In genomic region chr20:64063389-64064144, GRCh38 we compare ENCODE assay signal across 8 cellular contexts. TPM values are rescaled to one million over a fixed set of nuclear protein-coding genes. Genes with fewer than 3 reads are reported as not detected.
DNase-seq lines count a peak whose midpoint lies in the region; ATAC-seq and TF ChIP-seq lines count a peak whose summit lies in the region.

No MANE protein-coding gene starts in this region.

- H3K27ac Mint-ChIP-seq in activated B cell treated with CpG ODN at 0.5 μM for 24 hours = peak overlapping the region; percentile 67

- H3K36me3 Mint-ChIP-seq in activated T-cell treated with anti-CD3 and anti-CD28 coated beads, Interleukin-2, amount 50 U/mL, for 4 hours (ENCODE audit: insufficient read depth) = no peaks in the 10 kb centered on the region
- H3K36me3 Mint-ChIP-seq in activated B cell treated with CpG ODN at 0.5 μM for 24 hours (ENCODE audit: low read depth) = peaks cover 2% of the 10 kb centered on the region

- H3K4me3 ChIP-seq in fibroblast of villous mesenchyme (ENCODE audit: low read depth, low read length) (peak overlapping the region; percentile 87), rectal smooth muscle tissue (ENCODE audit: low read length) (peak overlapping the region; percentile 76)

- TF ChIP-seq CTCF in activated B cell treated with CpG ODN at 0.5 μM for 24 hours (IDR thresholded peaks at IDR 0.05) (no peak), fibroblast of villous mesenchyme (IDR thresholded peaks at IDR 0.05; ENCODE audit: insufficient read depth, low read depth, low read length) (no peak)

- POLR2A ChIA-PET in activated B cell treated with CpG ODN at 0.5 μM for 24 hours (lab: Charles Lee) = interaction anchor here (1.0 to 5.6 kb wide), 8 partner anchors 14 to 543 kb away, joined by 3 to 77 read pairs (median 6); partner anchors contain the start of genes GMEB2, LKAAEAR1, OPRL1 and PPDPF

- CTCF ChIA-PET in activated B cell treated with CpG ODN at 0.5 μM for 24 hours (lab: Charles Lee) = interaction anchor here (0.8 to 1.7 kb wide), 3 partner anchors 13 to 25 kb away, joined by 3 to 12 read pairs (median 6); partner anchors contain the start of gene RGS19

- intact Hi-C loops in activated B cell treated with CpG ODN at 0.5 μM for 24 hours (cut with micrococcal nuclease) = loop anchor here (1.0 to 10.0 kb wide), 8 partner anchors 15 to 791 kb away; partner anchors contain the start of genes ARFGAP1, DNAJC5, GMEB2 and PPDPF

- no peaks in the 10 kb centered on the region for H3K27me3 Mint-ChIP-seq in activated T-cell treated with anti-CD3 and anti-CD28 coated beads, Interleukin-2, amount 50 U/mL, for 4 hours (ENCODE audit: low read depth)
- H3K27me3 Mint-ChIP-seq in activated B cell treated with CpG ODN at 0.5 μM for 24 hours = no peaks in the 10 kb centered on the region

- peak; percentile 13 to 22 for ATAC-seq in activated T-cell treated with anti-CD3 and anti-CD28 coated beads, Interleukin-2, amount 50 U/mL, for 4 hours
- no peak for ATAC-seq in activated B cell treated with CpG ODN at 0.5 μM for 24 hours (ENCODE audit: low read depth)
- no peak for ATAC-seq in HG03196 (IDR thresholded peaks at IDR 0.05; ENCODE audit: unreplicated experiment)

- H3K4me1 ChIP-seq in rectal smooth muscle tissue (ENCODE audit: control insufficient read depth, insufficient read depth, low read length) = peaks cover 12% of the 10 kb centered on the region

- no peaks in the 10 kb centered on the region for H3K27me3 ChIP-seq in rectal smooth muscle tissue (ENCODE audit: control insufficient read depth, insufficient read depth, low read length)

- no peaks in the 10 kb centered on the region for H3K36me3 ChIP-seq in rectal smooth muscle tissue (ENCODE audit: control insufficient read depth, insufficient read depth, low read length)

- DNase-seq in activated T-cell treated with anti-CD3 and anti-CD28 coated beads, Interleukin-2, amount 50 U/mL, for 4 hours = no peak
- DNase-seq in activated T-cell treated with anti-CD3 and anti-CD28 coated beads, Interleukin-2, amount 50 U/mL, for 1 hour = no peak
- DNase-seq in activated B cell treated with CpG ODN at 0.5 μM for 24 hours (no peak), fibroblast of villous mesenchyme (ENCODE audit: low read depth) (no peak), middle frontal gyrus (ENCODE audit: extremely low spot score, low spot score) (no peak), cortex of kidney (lab: John Stamatoyannopoulos, UW) (no peak)

- peaks cover 40% of the 10 kb centered on the region for H3K4me1 Mint-ChIP-seq in activated T-cell treated with anti-CD3 and anti-CD28 coated beads, Interleukin-2, amount 50 U/mL, for 4 hours (ENCODE audit: low read depth)
- H3K4me1 Mint-ChIP-seq in activated B cell treated with CpG ODN at 0.5 μM for 24 hours = peaks cover 50% of the 10 kb centered on the region

- peak overlapping the region; percentile 49 for H3K27ac ChIP-seq in rectal smooth muscle tissue (ENCODE audit: low read depth, low read length)

- H3K9me3 Mint-ChIP-seq in activated T-cell treated with anti-CD3 and anti-CD28 coated beads, Interleukin-2, amount 50 U/mL, for 4 hours = no peaks in the 10 kb centered on the region
- H3K9me3 Mint-ChIP-seq in activated B cell treated with CpG ODN at 0.5 μM for 24 hours = no peaks in the 10 kb centered on the region

- H3K9ac ChIP-seq in rectal smooth muscle tissue (ENCODE audit: low read length) = peak overlapping the region; percentile 53

- peak overlapping the region; percentile 85 for H3K4me3 Mint-ChIP-seq in activated T-cell treated with anti-CD3 and anti-CD28 coated beads, Interleukin-2, amount 50 U/mL, for 4 hours
- H3K4me3 Mint-ChIP-seq in activated B cell treated with CpG ODN at 0.5 μM for 24 hours = peak overlapping the region; percentile 88

RNA-seq across cellular contexts. Expression of gene TCEA2, which starts 0.6 kb away (rescaled TPM):
- 10 to 100 TPM; 10.5 to 17.3 (median 11.5) TPM for total RNA-seq in activated T-cell treated with anti-CD3 and anti-CD28 coated beads, Interleukin-2, amount 50 U/mL, for 4 hours
- total RNA-seq in activated B cell treated with CpG ODN at 0.5 μM for 24 hours (20.3 and 20.7 TPM in 2 replicates), fibroblast of villous mesenchyme (20.7 and 24.2 TPM in 2 replicates)

RNA-seq across cellular contexts. Expression of gene SOX18, which starts 14.1 kb away (rescaled TPM):
- total RNA-seq in activated T-cell treated with anti-CD3 and anti-CD28 coated beads, Interleukin-2, amount 50 U/mL, for 4 hours = under 1 TPM; 0.13 to 0.24 (median 0.24) TPM
- not detected in 2 replicates for total RNA-seq in activated B cell treated with CpG ODN at 0.5 μM for 24 hours
- under 0.01 TPM in 1 of 2 replicates, not detected in the other for total RNA-seq in fibroblast of villous mesenchyme

RNA-seq across cellular contexts. Expression of gene RGS19, which starts 15.8 kb away (rescaled TPM):
- 10 to 100 TPM; 41.7 to 49.0 (median 47.0) TPM for total RNA-seq in activated T-cell treated with anti-CD3 and anti-CD28 coated beads, Interleukin-2, amount 50 U/mL, for 4 hours
- 45.0 and 53.4 TPM in 2 replicates for total RNA-seq in activated B cell treated with CpG ODN at 0.5 μM for 24 hours
- 13.0 and 13.2 TPM in 2 replicates for total RNA-seq in fibroblast of villous mesenchyme

RNA-seq across cellular contexts. Expression of gene OPRL1, which starts 16.3 kb away (rescaled TPM):
- total RNA-seq in activated T-cell treated with anti-CD3 and anti-CD28 coated beads, Interleukin-2, amount 50 U/mL, for 4 hours = under 1 TPM in 2 of 3 donors, not detected in 1; 0.05 to 0.11 TPM
- 1.3 and 1.4 TPM in 2 replicates for total RNA-seq in activated B cell treated with CpG ODN at 0.5 μM for 24 hours
- 1.6 and 1.7 TPM in 2 replicates for total RNA-seq in fibroblast of villous mesenchyme

RNA-seq across cellular contexts. Expression of gene LKAAEAR1, which starts 20.6 kb away (rescaled TPM):
- under 1 TPM; 0.30 to 0.47 (median 0.38) TPM for total RNA-seq in activated T-cell treated with anti-CD3 and anti-CD28 coated beads, Interleukin-2, amount 50 U/mL, for 4 hours
- total RNA-seq in activated B cell treated with CpG ODN at 0.5 μM for 24 hours = 0.31 TPM in 1 of 2 replicates, not detected in the other
- under 0.01 TPM in 1 of 2 replicates, not detected in the other for total RNA-seq in fibroblast of villous mesenchyme

Comparison
In these comparisons a context has a peak if more than half of its experiments do, and no peak if none do; other contexts are left out.
1. ATAC-seq: peak in activated T-cell treated with anti-CD3 and anti-CD28 coated beads, Interleukin-2, amount 50 U/mL, for 4 hours (2 of 2); none in activated B cell treated with CpG ODN at 0.5 μM for 24 hours (single experiment) and HG03196 (single experiment).